9 cellular contexts compared by ENCODE assay signal in the genomic region with DNA sequence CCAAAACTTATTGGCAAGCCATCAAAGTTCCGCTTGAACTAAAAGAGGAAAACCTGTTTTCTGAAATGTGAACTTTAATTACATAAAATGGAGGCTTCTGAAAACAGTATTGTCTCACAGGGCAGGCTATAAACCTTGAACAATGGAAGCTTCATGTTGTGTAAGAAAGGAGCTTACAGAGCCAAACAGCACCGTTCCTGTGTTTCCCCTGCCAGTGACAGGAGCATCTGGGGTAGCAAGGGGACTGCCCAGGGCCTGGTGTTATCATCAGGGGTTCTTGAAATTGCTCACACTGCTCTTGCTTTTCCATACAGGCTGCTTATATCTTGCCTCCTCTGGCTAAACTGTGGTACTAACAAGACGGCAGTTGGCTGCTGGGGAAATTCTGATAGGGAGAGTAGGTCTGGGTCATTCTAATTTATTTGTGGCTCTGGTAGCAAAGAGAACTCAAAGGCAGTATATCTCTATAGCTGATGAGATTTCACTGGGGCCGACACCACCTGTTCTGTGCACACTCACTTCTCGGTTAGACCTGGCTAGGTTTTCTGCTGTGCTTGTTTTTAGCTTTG. TPM values are rescaled to one million over a fixed set of nuclear protein-coding genes. Genes with fewer than 3 reads are reported as not detected.
DNase-seq lines count a peak whose midpoint lies in the region; ATAC-seq, FAIRE-seq and TF ChIP-seq lines count a peak whose summit lies in the region.
"Had no signal": no experiment of that assay in that cellular context is flagged by ENCODE, and none has a peak within 500 bp of the region (broad histone marks: within the 10 kb centered on the region; RNA-seq: fewer than 3 reads in every experiment).

No MANE protein-coding gene starts in this region.

- H3K27ac Mint-ChIP-seq in WTC11 (no peak overlapping the region), immature natural killer cell (no peak overlapping the region)

- H3K36me3 Mint-ChIP-seq in WTC11 (peaks cover 43% of the 10 kb centered on the region), immature natural killer cell (no peaks in the 10 kb centered on the region)

- H3K4me3 ChIP-seq in A549 = no peak overlapping the region
- H3K4me3 ChIP-seq: esophagus squamous epithelium had no signal

- TF ChIP-seq POLR2A in A549 (IDR thresholded peaks at IDR 0.05; ENCODE audit: low read length) = no peak

- peak overlapping the region; percentile 37; the same call in 2 of the 3 replicates for H3K4me2 ChIP-seq in A549

- H3K4me1 ChIP-seq in A549 = peaks cover 86% of the 10 kb centered on the region
- H3K4me1 ChIP-seq: esophagus squamous epithelium had no signal

- no peak for TF ChIP-seq EP300 in A549 (IDR thresholded peaks at IDR 0.05)

- POLR2A ChIA-PET in A549 (lab: Yijun Ruan, JAX) (no interaction called here), WTC11 (lab: Charles Lee) (interaction anchor here (0.8 kb wide), 1 partner anchor 91 kb away, joined by 3 read pairs; no protein-coding TSS in a partner anchor)

- ATAC-seq in A549 (peak; percentile 19 to 25; a peak in 3 of 6 replicates), GM18909 (IDR thresholded peaks at IDR 0.05; ENCODE audit: poor library complexity, unreplicated experiment) (peak; percentile 78), HG02938 (IDR thresholded peaks at IDR 0.05; ENCODE audit: unreplicated experiment) (peak; percentile 86), WTC11 (peak; percentile 22; the same call in 1 of the 2 replicates)

- TF ChIP-seq RAD21 in A549 (conservative IDR thresholded peaks at IDR 0.05 in 1 of 2, IDR thresholded peaks at IDR 0.05 in 1 of 2) = no peak

- no peaks in the 10 kb centered on the region for H3K27me3 Mint-ChIP-seq in WTC11 (ENCODE audit: low read depth)
- H3K27me3 Mint-ChIP-seq in immature natural killer cell (ENCODE audit: low read depth in 3 of 3) = peaks cover 0 to 2% (median 0%) of the 10 kb centered on the region in 3 donors

- H3K9me3 ChIP-seq in A549 = 0 out of 3 replicates have a peak, but pooled peaks cover 3% of the 10 kb centered on the region
- H3K9me3 ChIP-seq: esophagus squamous epithelium had no signal

- H3K4me3 Mint-ChIP-seq in WTC11 (no peak overlapping the region), immature natural killer cell (no peak overlapping the region)

- H3K4me1 Mint-ChIP-seq in WTC11 = peaks cover 65% of the 10 kb centered on the region
- H3K4me1 Mint-ChIP-seq in immature natural killer cell = no peaks in the 10 kb centered on the region

- CTCF ChIA-PET in A549 (lab: Yijun Ruan, JAX) = interaction anchor here (0.7 to 1.0 kb wide), 2 partner anchors 41 to 812 kb away, joined by 3 read pairs; no protein-coding TSS in a partner anchor
- CTCF ChIA-PET in WTC11 (lab: Charles Lee) = interaction anchor here (2.2 kb wide), 1 partner anchor 42 kb away, joined by 8 read pairs; no protein-coding TSS in a partner anchor

- TF ChIP-seq CTCF in A549 (IDR thresholded peaks at IDR 0.05) = no peak
- TF ChIP-seq CTCF in WTC11 (IDR thresholded peaks at IDR 0.05) = no peak

- peak overlapping the region; percentile 44 to 78; a peak in 5 of 6 replicates for H3K27ac ChIP-seq in A549
- H3K27ac ChIP-seq: esophagus squamous epithelium had no signal

- FAIRE-seq in A549 (lab: Jason Lieb, UNC) = no peak

- DNase-seq in A549 (ENCODE audit: low read depth in 1 of 2, low spot score in 1 of 2) = no peak
- no peak for DNase-seq in WTC11 (ENCODE audit: low spot score)
- no peak for DNase-seq in immature natural killer cell
- DNase-seq in effector CD4-positive, alpha-beta T cell = no peak
- no peak for DNase-seq in kidney glomerular epithelial cell (lab: John Stamatoyannopoulos, UW)
- DNase-seq in DMS114 treated with DMSO at 0.1 percent for 48 hours (lab: John Stamatoyannopoulos, UW; ENCODE audit: unreplicated experiment) = no peak
- DNase-seq: esophagus squamous epithelium had no signal

- 80% methylated on average over 5 of the region's 5 CpGs for WGBS in A549 (ENCODE audit: missing lambda C conversion rate)

- H3K9me3 Mint-ChIP-seq in WTC11 (peaks cover 13% of the 10 kb centered on the region), immature natural killer cell (peaks cover 2 to 31% (median 18%) of the 10 kb centered on the region in 6 donors)

TF ChIP-seq in A549, 52 proteins besides CTCF, POLR2A, EP300 and RAD21 (continues in another document):
- no peak for TF ChIP-seq MAZ (IDR thresholded peaks at IDR 0.05; ENCODE audit: borderline replicate concordance, low read depth, low read length)
- TF ChIP-seq HOXA7 (CRISPR knock-in tag; IDR thresholded peaks at IDR 0.05) = no peak
- TF ChIP-seq HEYL (CRISPR knock-in tag; IDR thresholded peaks at IDR 0.05) = no peak
- TF ChIP-seq HOXB13 (CRISPR knock-in tag; IDR thresholded peaks at IDR 0.05; ENCODE audit: low read depth) = no peak
- no peak for TF ChIP-seq ZC3H11A (IDR thresholded peaks at IDR 0.05)
- TF ChIP-seq ATOH8 (CRISPR knock-in tag; IDR thresholded peaks at IDR 0.05; ENCODE audit: low read depth) = no peak
- TF ChIP-seq, protein P1, sequence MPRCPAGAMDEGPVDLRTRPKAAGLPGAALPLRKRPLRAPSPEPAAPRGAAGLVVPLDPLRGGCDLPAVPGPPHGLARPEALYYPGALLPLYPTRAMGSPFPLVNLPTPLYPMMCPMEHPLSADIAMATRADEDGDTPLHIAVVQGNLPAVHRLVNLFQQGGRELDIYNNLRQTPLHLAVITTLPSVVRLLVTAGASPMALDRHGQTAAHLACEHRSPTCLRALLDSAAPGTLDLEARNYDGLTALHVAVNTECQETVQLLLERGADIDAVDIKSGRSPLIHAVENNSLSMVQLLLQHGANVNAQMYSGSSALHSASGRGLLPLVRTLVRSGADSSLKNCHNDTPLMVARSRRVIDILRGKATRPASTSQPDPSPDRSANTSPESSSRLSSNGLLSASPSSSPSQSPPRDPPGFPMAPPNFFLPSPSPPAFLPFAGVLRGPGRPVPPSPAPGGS (IDR thresholded peaks at IDR 0.05) = no peak
- TF ChIP-seq NFE2L2 (conservative IDR thresholded peaks at IDR 0.05; ENCODE audit: low read length) = no peak
- TF ChIP-seq RARB (CRISPR knock-in tag; IDR thresholded peaks at IDR 0.05) = no peak
- TF ChIP-seq USF2 (IDR thresholded peaks at IDR 0.05) = no peak

TF ChIP-seq in WTC11, 78 proteins besides CTCF, POLR2A, EP300 and RAD21 (continues in another document):
- TF ChIP-seq ETV6 (CRISPR knock-in tag; IDR thresholded peaks at IDR 0.05) = no peak
- TF ChIP-seq, protein P2, sequence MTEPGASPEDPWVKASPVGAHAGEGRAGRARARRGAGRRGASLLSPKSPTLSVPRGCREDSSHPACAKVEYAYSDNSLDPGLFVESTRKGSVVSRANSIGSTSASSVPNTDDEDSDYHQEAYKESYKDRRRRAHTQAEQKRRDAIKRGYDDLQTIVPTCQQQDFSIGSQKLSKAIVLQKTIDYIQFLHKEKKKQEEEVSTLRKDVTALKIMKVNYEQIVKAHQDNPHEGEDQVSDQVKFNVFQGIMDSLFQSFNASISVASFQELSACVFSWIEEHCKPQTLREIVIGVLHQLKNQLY (CRISPR knock-in tag; IDR thresholded peaks at IDR 0.05) = no peak
- TF ChIP-seq SMAD3 (CRISPR knock-in tag; IDR thresholded peaks at IDR 0.05; ENCODE audit: borderline replicate concordance) = no peak
- no peak for TF ChIP-seq IRF2 (CRISPR knock-in tag; IDR thresholded peaks at IDR 0.05; ENCODE audit: borderline replicate concordance, low read depth)
- TF ChIP-seq ZNF121 (CRISPR knock-in tag; IDR thresholded peaks at IDR 0.05) = no peak
- no peak for TF ChIP-seq CREM (CRISPR knock-in tag; IDR thresholded peaks at IDR 0.05)
- TF ChIP-seq FOXP4 (CRISPR knock-in tag; IDR thresholded peaks at IDR 0.05) = no peak
- TF ChIP-seq, protein P3, sequence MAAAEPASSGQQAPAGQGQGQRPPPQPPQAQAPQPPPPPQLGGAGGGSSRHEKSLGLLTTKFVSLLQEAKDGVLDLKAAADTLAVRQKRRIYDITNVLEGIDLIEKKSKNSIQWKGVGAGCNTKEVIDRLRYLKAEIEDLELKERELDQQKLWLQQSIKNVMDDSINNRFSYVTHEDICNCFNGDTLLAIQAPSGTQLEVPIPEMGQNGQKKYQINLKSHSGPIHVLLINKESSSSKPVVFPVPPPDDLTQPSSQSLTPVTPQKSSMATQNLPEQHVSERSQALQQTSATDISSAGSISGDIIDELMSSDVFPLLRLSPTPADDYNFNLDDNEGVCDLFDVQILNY (CRISPR knock-in tag; IDR thresholded peaks at IDR 0.05) = no peak

RNA-seq across cellular contexts. Expression of gene BASP1, which starts 40.4 kb away (rescaled TPM):
- 369 and 454 TPM in 2 replicates for polyA plus RNA-seq in A549 (2011; rRNA removed)
- 308 and 386 TPM in 2 replicates for polyA plus RNA-seq in A549 (2012; cell fraction: cytosol; rRNA removed)
- polyA plus RNA-seq in A549 (2012; cell fraction: nucleus; rRNA removed) = 121 and 135 TPM in 2 replicates
- polyA plus RNA-seq in A549 (2017; fragmentation: RNase III; extraction: RNeasy Plus Mini Kit Qiagen cat#74134 plus additional on column Dnase treatment) = 381 to 414 TPM (median 391 TPM) in 3 replicates
- polyA minus RNA-seq in A549 (2011; rRNA and poly(A)+ RNA removed) = 48.8 and 53.9 TPM in 2 replicates
- total RNA-seq in WTC11 (2021) = 108 to 123 TPM (median 119 TPM) in 3 replicates
- polyA plus RNA-seq in immature natural killer cell = 1 to 10 TPM; 1.6 to 7.2 (median 5.3) TPM

Comparison
In these comparisons a context has a peak if more than half of its experiments do, and no peak if none do; other contexts are left out.
1. ATAC-seq: peak in every context shown above with its lines; median percentile 86 in HG02938; 78 in GM18909; 22 in A549; 22 in WTC11.
2. RNA of gene BASP1, which starts 40.4 kb away (polyA plus RNA-seq): 121 to 454 TPM in A549; 1.6 to 7.2 TPM in immature natural killer cell; every median in the first group is over 10 times any median in the second.